In the genomic region with DNA sequence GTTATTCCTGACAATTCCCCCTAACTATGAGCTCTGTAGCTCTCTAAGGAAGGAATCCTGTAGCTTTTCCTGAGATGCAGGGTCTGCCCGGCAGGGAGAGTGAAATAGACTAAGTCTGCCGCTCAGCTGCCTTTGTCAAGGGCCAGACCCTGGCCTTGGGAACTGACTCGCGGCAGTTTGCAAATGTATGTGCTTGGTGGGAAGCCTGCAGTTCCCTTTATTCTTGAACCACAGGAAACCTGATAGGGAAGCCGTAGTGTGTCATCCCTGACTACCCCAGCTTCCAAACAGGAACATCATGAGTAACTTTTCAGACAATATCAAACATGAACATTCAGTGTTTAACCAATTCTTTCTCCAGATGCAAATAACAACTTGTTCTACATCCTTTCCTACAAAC, we compare ENCODE assay signal across 10 cellular contexts.
DNase-seq lines count a peak whose midpoint lies in the region; ATAC-seq, FAIRE-seq and TF ChIP-seq lines count a peak whose summit lies in the region.
"Had no signal": no experiment of that assay in that cellular context is flagged by ENCODE, and none has a peak within 500 bp of the region (broad histone marks: within the 10 kb centered on the region; RNA-seq: fewer than 3 reads in every experiment).

No MANE protein-coding gene starts in this region.

- DNase-seq in HepG2 (ENCODE audit: low spot score) (no peak), astrocyte of the spinal cord (ENCODE audit: low read depth, low spot score) (peak; percentile 77), iPS-NIHi7 (ENCODE audit: extremely low spot score) (peak; percentile 88), upper lobe of right lung (no peak), gastrocnemius medialis (no peak), SW 1271 (lab: John Stamatoyannopoulos, UW) (no peak), NCI-H1694 (lab: John Stamatoyannopoulos, UW) (no peak)
- DNase-seq: activated CD8-positive, alpha-beta memory T cell treated with anti-CD3 and anti-CD28 coated beads for 24 hours; NCI-H2081 treated with DMSO at 0.1 percent for 48 hours had no signal

- H3K27ac ChIP-seq in liver (ENCODE audit: low read depth in 1 of 2, low read length in 2 of 2) = no peak overlapping the region
- H3K27ac ChIP-seq in HepG2 (ENCODE audit: extremely low read length, insufficient read depth, low read length) = no peak overlapping the region
- H3K27ac ChIP-seq in upper lobe of right lung = no peak overlapping the region
- H3K27ac ChIP-seq in gastrocnemius medialis = no peak overlapping the region

- no peak for FAIRE-seq in HepG2 (lab: Jason Lieb, UNC)

- H3K4me1 ChIP-seq in liver (ENCODE audit: control insufficient read depth in 4 of 4, insufficient read depth in 4 of 4, low read length in 3 of 4) (no peaks in the 10 kb centered on the region), HepG2 (ENCODE audit: insufficient read depth, low read length) (peaks cover 9% of the 10 kb centered on the region; the same call in 1 of the 2 replicates), upper lobe of right lung (peaks cover 7% of the 10 kb centered on the region), gastrocnemius medialis (no peaks in the 10 kb centered on the region)

- in situ Hi-C loops in HepG2 (cut with HindIII; ENCODE audit: extremely low pct_ligation_motif_present, low pct_unique_long_range_greater_than_20kb) = no loop called here
- in situ Hi-C loops in astrocyte of the spinal cord (cut with HindIII; ENCODE audit: low sequenced_read_pairs) = no loop called here
- in situ Hi-C loops in gastrocnemius medialis (cut with MboI; ENCODE audit: low sequenced_read_pairs in 4 of 4) = loop anchor here in 1 of 4 donors (25.0 kb wide), 1 partner anchor 339 kb away; no protein-coding TSS in a partner anchor

- 66% methylated on average over 5 of the region's 5 CpGs for WGBS in liver
- WGBS in HepG2 (ENCODE audit: low lambda C conversion rate) = 63% methylated on average over 5 of the region's 5 CpGs

- H3K9ac ChIP-seq in liver (ENCODE audit: low read depth in 1 of 2, low read length in 2 of 2) (no peak overlapping the region), HepG2 (ENCODE audit: insufficient read depth, low read depth, low read length) (no peak overlapping the region)

- TF ChIP-seq CTCF in liver (IDR thresholded peaks at IDR 0.05; ENCODE audit: low read depth, low read length, missing input control) (no peak), HepG2 (CRISPR knock-in tag; IDR thresholded peaks at IDR 0.05) (no peak), astrocyte of the spinal cord (IDR thresholded peaks at IDR 0.05; ENCODE audit: low read depth, low read length) (no peak), upper lobe of right lung (IDR thresholded peaks at IDR 0.05) (no peak), gastrocnemius medialis (IDR thresholded peaks at IDR 0.05 in 4 of 5, conservative IDR thresholded peaks at IDR 0.05 in 1 of 5) (no peak)

- H2AFZ ChIP-seq in HepG2 (ENCODE audit: low read length) = no peak overlapping the region

- ATAC-seq in HepG2 (no peak), upper lobe of right lung (peak; percentile 55), gastrocnemius medialis (no peak)

- BruUV-seq in HepG2 (replicated peaks; lab: Mats Ljungman, UMichigan) = no TSS peak

- CTCF ChIA-PET in HepG2 (lab: Yijun Ruan, JAX; ENCODE audit: low intra/inter-chr PET ratio, low total read pairs) = no interaction called here

- no peaks in the 10 kb centered on the region for H3K36me3 ChIP-seq in liver (ENCODE audit: control insufficient read depth in 4 of 4, insufficient read depth in 3 of 4, low read depth in 1 of 4, low read length in 3 of 4)
- H3K36me3 ChIP-seq in HepG2 (replicated peaks in 1 of 2; ENCODE audit: control insufficient read depth in 1 of 2, insufficient read depth in 2 of 2, low read length in 2 of 2) = no peaks in the 10 kb centered on the region
- no peaks in the 10 kb centered on the region for H3K36me3 ChIP-seq in upper lobe of right lung
- H3K36me3 ChIP-seq in gastrocnemius medialis = no peaks in the 10 kb centered on the region

- POLR2A ChIA-PET in HepG2 (lab: Yijun Ruan, JAX) = no interaction called here

- H3K79me2 ChIP-seq in HepG2 (ENCODE audit: insufficient read depth, low read length) = no peaks in the 10 kb centered on the region

- no peak for TF ChIP-seq EP300 in HepG2 (IDR thresholded peaks at IDR 0.05; ENCODE audit: low read depth in 2 of 2, low read length in 2 of 2)
- TF ChIP-seq EP300 in HepG2 (CRISPR knock-in tag; IDR thresholded peaks at IDR 0.05; ENCODE audit: borderline replicate concordance) = no peak

- H3K4me3 ChIP-seq in liver (ENCODE audit: low read depth in 1 of 3, low read length in 3 of 3) = no peak overlapping the region
- H3K4me3 ChIP-seq in HepG2 (replicated peaks in 1 of 3; ENCODE audit: insufficient read depth in 1 of 3, low read depth in 2 of 3, low read length in 3 of 3) = no peak overlapping the region
- no peak overlapping the region for H3K4me3 ChIP-seq in astrocyte of the spinal cord (ENCODE audit: low read depth, low read length)
- H3K4me3 ChIP-seq in upper lobe of right lung = no peak overlapping the region
- no peak overlapping the region for H3K4me3 ChIP-seq in gastrocnemius medialis

- H3K4me2 ChIP-seq in HepG2 (ENCODE audit: low read depth, low read length) = no peak overlapping the region

- H3K9me3 ChIP-seq in liver (ENCODE audit: control insufficient read depth in 4 of 4, low read length in 3 of 4) (no peaks in the 10 kb centered on the region), HepG2 (ENCODE audit: low read length) (no peaks in the 10 kb centered on the region), upper lobe of right lung (no peaks in the 10 kb centered on the region), gastrocnemius medialis (no peaks in the 10 kb centered on the region)

- TF ChIP-seq RAD21 in liver (IDR thresholded peaks at IDR 0.05) (no peak), HepG2 (CRISPR knock-in tag; IDR thresholded peaks at IDR 0.05) (no peak)

- intact Hi-C loops in HepG2 (cut with micrococcal nuclease; ENCODE audit: unreplicated experiment) (no loop called here), upper lobe of right lung (cut with DNase I) (no loop called here), gastrocnemius medialis (cut with DNase I; ENCODE audit: low total_unique reads) (no loop called here)

- TF ChIP-seq POLR2A in HepG2 (IDR thresholded peaks at IDR 0.05; ENCODE audit: insufficient read depth in 1 of 2, low read depth in 2 of 2, low read length in 2 of 2) (no peak), gastrocnemius medialis (IDR thresholded peaks at IDR 0.05) (no peak)

- no peaks in the 10 kb centered on the region for H4K20me1 ChIP-seq in HepG2 (ENCODE audit: insufficient read depth, low read length)

- H3K27me3 ChIP-seq in liver (ENCODE audit: control insufficient read depth in 4 of 4, insufficient read depth in 4 of 4, low read length in 3 of 4) (no peaks in the 10 kb centered on the region), HepG2 (ENCODE audit: control insufficient read depth in 1 of 2, insufficient read depth in 2 of 2, low read length in 2 of 2) (peaks cover 0 to 24% of the 10 kb centered on the region in 2 experiments; a peak in 2 of 5 replicates), upper lobe of right lung (no peaks in the 10 kb centered on the region), gastrocnemius medialis (no peaks in the 10 kb centered on the region)

TF ChIP-seq in liver, 16 proteins besides CTCF, POLR2A, EP300 and RAD21 (continues in another document):
- no peak for TF ChIP-seq GABPA (IDR thresholded peaks at IDR 0.05 in 1 of 2, conservative IDR thresholded peaks at IDR 0.05 in 1 of 2)

TF ChIP-seq in HepG2, 621 proteins besides CTCF, POLR2A, EP300 and RAD21:
- TF ChIP-seq HNRNPUL1 (IDR thresholded peaks at IDR 0.05; ENCODE audit: low read depth, low read length) (no peak), ZSCAN29 (CRISPR knock-in tag; conservative IDR thresholded peaks at IDR 0.05) (no peak), NFRKB (IDR thresholded peaks at IDR 0.05) (no peak), NR2F2 (IDR thresholded peaks at IDR 0.05; ENCODE audit: borderline replicate concordance, low read depth) (no peak), RARG (CRISPR knock-in tag; IDR thresholded peaks at IDR 0.05; ENCODE audit: low read depth) (no peak), HOXA5 (CRISPR knock-in tag; IDR thresholded peaks at IDR 0.05) (no peak), ZBTB7B (CRISPR knock-in tag; IDR thresholded peaks at IDR 0.05) (no peak), ZNF343 (CRISPR knock-in tag; IDR thresholded peaks at IDR 0.05) (no peak), ZNF335 (CRISPR knock-in tag; IDR thresholded peaks at IDR 0.05) (no peak), PAF1 (CRISPR knock-in tag; IDR thresholded peaks at IDR 0.05) (no peak), PCBP1 (IDR thresholded peaks at IDR 0.05; ENCODE audit: borderline replicate concordance, low read depth, low read length) (no peak)

Comparison
In these comparisons a context has a peak if more than half of its experiments do, and no peak if none do; other contexts are left out.
1. DNase-seq: peak in astrocyte of the spinal cord (single experiment) and iPS-NIHi7 (single experiment); none in HepG2 (single experiment), upper lobe of right lung (single experiment), gastrocnemius medialis (0 of 2), SW 1271 (0 of 2) and NCI-H1694 (single experiment).